ENCODE assay signal across 26 cellular contexts in the genomic region with DNA sequence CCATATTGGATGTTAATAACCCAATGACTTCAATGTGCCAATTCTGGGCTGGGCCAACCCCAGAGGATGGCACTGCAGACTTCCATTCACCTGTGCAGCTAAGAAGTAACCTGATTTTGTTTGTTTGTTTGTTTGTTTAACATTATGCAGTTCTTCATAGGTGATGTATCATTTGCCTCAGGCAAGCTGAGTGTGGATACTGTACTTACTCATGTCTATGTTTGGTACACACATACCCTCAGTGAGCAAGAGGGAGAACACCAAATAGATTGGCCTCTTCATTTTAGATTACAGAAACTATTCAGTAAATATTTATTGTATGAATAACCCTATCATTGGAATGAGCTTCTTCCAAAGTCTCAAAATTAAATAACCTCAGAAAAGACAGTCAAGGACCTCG.
DNase-seq lines count a peak whose midpoint lies in the region; ATAC-seq, FAIRE-seq and TF ChIP-seq lines count a peak whose summit lies in the region.
"Had no signal": no experiment of that assay in that cellular context is flagged by ENCODE, and none has a peak within 500 bp of the region (broad histone marks: within the 10 kb centered on the region; RNA-seq: fewer than 3 reads in every experiment).

No MANE protein-coding gene starts in this region.

- H3K27me3 ChIP-seq in mammary epithelial cell (ENCODE audit: insufficient read depth, low read length): no peaks in the 10 kb centered on the region
- no peaks in the 10 kb centered on the region for H3K27me3 ChIP-seq in breast epithelium
- no peaks in the 10 kb centered on the region for H3K27me3 ChIP-seq in PC-3 (ENCODE audit: low read length)
- H3K27me3 ChIP-seq in bronchial epithelial cell (ENCODE audit: control insufficient read depth, insufficient read depth, low read length): no peaks in the 10 kb centered on the region
- no peaks in the 10 kb centered on the region for H3K27me3 ChIP-seq in mesenchymal stem cell (ENCODE audit: control insufficient read depth in 1 of 2, insufficient read depth in 1 of 2, low read length in 2 of 2)
- H3K27me3 ChIP-seq: BLaER1 treated with 17β-estradiol and CSF1 and Interleukin-3, amounts not matched to agents 10 nM and 100 nM had no signal

- no peaks in the 10 kb centered on the region for H3K79me1 ChIP-seq in mesenchymal stem cell (replicated peaks; ENCODE audit: low read length, poor library complexity, severe bottlenecking)

- intact Hi-C loops in mammary epithelial cell (cut with micrococcal nuclease) (no loop called here), breast epithelium (cut with DNase I; ENCODE audit: low total_unique reads) (no loop called here), PC-3 (cut with micrococcal nuclease) (no loop called here)

- CTCF ChIA-PET in mammary epithelial cell (lab: Charles Lee; ENCODE audit: low non-redundant PET): no interaction called here
- CTCF ChIA-PET in PC-3 (lab: Charles Lee): interaction anchor here (0.7 kb wide), 1 partner anchor 48 kb away, joined by 3 read pairs; no protein-coding TSS in a partner anchor

- no peak overlapping the region for H2BK15ac ChIP-seq in mesenchymal stem cell (ENCODE audit: low read depth, poor library complexity, severe bottlenecking)

- no peak overlapping the region for H3K4me3 ChIP-seq in mammary epithelial cell (replicated peaks in 1 of 3; ENCODE audit: insufficient read depth in 1 of 3, low read depth in 2 of 3, low read length in 3 of 3)
- H3K4me3 ChIP-seq in breast epithelium: no peak overlapping the region
- H3K4me3 ChIP-seq in PC-3 (ENCODE audit: low read length): no peak overlapping the region
- H3K4me3 ChIP-seq in bronchial epithelial cell (ENCODE audit: low read depth, low read length): no peak overlapping the region
- H3K4me3 ChIP-seq in mesenchymal stem cell (ENCODE audit: insufficient read depth in 1 of 2, low read depth in 1 of 2, low read length in 2 of 2): no peak overlapping the region
- H3K4me3 ChIP-seq: A549; BLaER1 treated with 17β-estradiol and CSF1 and Interleukin-3, amounts not matched to agents 10 nM and 100 nM; GM12878 had no signal

- H3K14ac ChIP-seq in mesenchymal stem cell (ENCODE audit: low read length in 2 of 2): no peak overlapping the region

- no peak overlapping the region for H4K91ac ChIP-seq in mesenchymal stem cell (ENCODE audit: low read length)

- H3K79me2 ChIP-seq in mammary epithelial cell (ENCODE audit: insufficient read depth, low read length) (no peaks in the 10 kb centered on the region), PC-3 (ENCODE audit: low read length) (no peaks in the 10 kb centered on the region)

- WGBS in mammary epithelial cell (ENCODE audit: low coverage, missing lambda C conversion rate): 0% methylated on average over 1 of the region's 1 CpG
- WGBS in mesenchymal stem cell: no CpG with 5 or more reads among the region's 1 CpG

- no peak for FAIRE-seq in bronchial epithelial cell (lab: Jason Lieb, UNC)
- FAIRE-seq: A549, GM12878, GM12892, GM18507 had no signal

- H3K36me3 ChIP-seq in mammary epithelial cell (ENCODE audit: insufficient read depth, low read length) (no peaks in the 10 kb centered on the region), breast epithelium (no peaks in the 10 kb centered on the region), PC-3 (ENCODE audit: low read depth, low read length) (no peaks in the 10 kb centered on the region), bronchial epithelial cell (ENCODE audit: control insufficient read depth, insufficient read depth, low read length) (no peaks in the 10 kb centered on the region), mesenchymal stem cell (ENCODE audit: control insufficient read depth in 1 of 2, insufficient read depth in 2 of 2, low read depth in 1 of 2, low read length in 2 of 2) (no peaks in the 10 kb centered on the region)
- H3K36me3 ChIP-seq: BLaER1 treated with 17β-estradiol and CSF1 and Interleukin-3, amounts not matched to agents 10 nM and 100 nM had no signal

- no peak overlapping the region for H2BK12ac ChIP-seq in mesenchymal stem cell (ENCODE audit: low read length in 2 of 2)

- TF ChIP-seq POLR2A in breast epithelium (IDR thresholded peaks at IDR 0.05): no peak

- no peaks in the 10 kb centered on the region for H3K9me2 ChIP-seq in PC-3 (replicated peaks; ENCODE audit: low read length)

- no peak overlapping the region for H4K8ac ChIP-seq in mesenchymal stem cell (ENCODE audit: low read length)

- H3K27ac ChIP-seq in mammary epithelial cell (ENCODE audit: insufficient read depth, low read depth, low read length) (no peak overlapping the region), breast epithelium (no peak overlapping the region), PC-3 (ENCODE audit: low read length) (no peak overlapping the region), epithelial cell of prostate (no peak overlapping the region), mesenchymal stem cell (ENCODE audit: low read length, poor library complexity, severe bottlenecking) (no peak overlapping the region)
- H3K27ac ChIP-seq: 22Rv1; A549; BLaER1 treated with 17β-estradiol and CSF1 and Interleukin-3, amounts not matched to agents 10 nM and 100 nM; C4-2B had no signal

- no TSS peak for BruUV-seq in mammary epithelial cell (replicated peaks; lab: Mats Ljungman, UMichigan)
- no TSS peak for BruUV-seq in PC-3 (replicated peaks; lab: Mats Ljungman, UMichigan)

- in situ Hi-C loops in mammary epithelial cell (cut with MboI; ENCODE audit: low sequenced_read_pairs in 2 of 2): no loop called here

- no peak overlapping the region for H3K9ac ChIP-seq in mammary epithelial cell (ENCODE audit: insufficient read depth, low read length)
- no peak overlapping the region for H3K9ac ChIP-seq in PC-3 (ENCODE audit: low read length)
- no peak overlapping the region for H3K9ac ChIP-seq in mesenchymal stem cell (ENCODE audit: low read length)
- H3K9ac ChIP-seq: BLaER1 treated with 17β-estradiol and CSF1 and Interleukin-3, amounts not matched to agents 10 nM and 100 nM had no signal

- POLR2A ChIA-PET in PC-3 (lab: Charles Lee; ENCODE audit: unreplicated experiment): no interaction called here

- ATAC-seq in PC-3 (peak; percentile 50), HG03095 (IDR thresholded peaks at IDR 0.05; ENCODE audit: unreplicated experiment) (no peak)
- ATAC-seq: A549; CD8-positive, alpha-beta T cell; GM12878 had no signal

- no peak overlapping the region for H2BK5ac ChIP-seq in mesenchymal stem cell (ENCODE audit: low read depth, low read length, poor library complexity, severe bottlenecking)

- no peak for TF ChIP-seq CTCF in mammary epithelial cell (conservative IDR thresholded peaks at IDR 0.05 in 1 of 2, IDR thresholded peaks at IDR 0.05 in 1 of 2; ENCODE audit: extremely low read depth in 1 of 2, insufficient read depth in 1 of 2, low read depth in 1 of 2, low read length in 2 of 2)
- TF ChIP-seq CTCF in breast epithelium (IDR thresholded peaks at IDR 0.05): no peak
- no peak for TF ChIP-seq CTCF in PC-3 (conservative IDR thresholded peaks at IDR 0.05; ENCODE audit: low read depth, low read length)
- no peak for TF ChIP-seq CTCF in bronchial epithelial cell (IDR thresholded peaks at IDR 0.05; ENCODE audit: insufficient read depth, low read length, severe bottlenecking)

- no peak overlapping the region for H2AK5ac ChIP-seq in mesenchymal stem cell (ENCODE audit: low read length, severe bottlenecking)

- H3K4me1 ChIP-seq in mammary epithelial cell (ENCODE audit: insufficient read depth, low read length): no peaks in the 10 kb centered on the region
- no peaks in the 10 kb centered on the region for H3K4me1 ChIP-seq in breast epithelium
- no peaks in the 10 kb centered on the region for H3K4me1 ChIP-seq in PC-3 (ENCODE audit: insufficient read depth, low read length)
- no peaks in the 10 kb centered on the region for H3K4me1 ChIP-seq in mesenchymal stem cell (ENCODE audit: control insufficient read depth, insufficient read depth, low read depth, low read length)
- H3K4me1 ChIP-seq: A549; BLaER1 treated with 17β-estradiol and CSF1 and Interleukin-3, amounts not matched to agents 10 nM and 100 nM had no signal

- H3K4me2 ChIP-seq in mammary epithelial cell (ENCODE audit: insufficient read depth, low read depth, low read length): no peak overlapping the region
- no peak overlapping the region for H3K4me2 ChIP-seq in PC-3 (ENCODE audit: low read length)
- no peak overlapping the region for H3K4me2 ChIP-seq in mesenchymal stem cell (ENCODE audit: low read length, poor library complexity, severe bottlenecking)
- H3K4me2 ChIP-seq: A549; BLaER1 treated with 17β-estradiol and CSF1 and Interleukin-3, amounts not matched to agents 10 nM and 100 nM had no signal

- no peak overlapping the region for H2BK120ac ChIP-seq in mesenchymal stem cell (ENCODE audit: low read depth, low read length)

- H3K9me3 ChIP-seq in mammary epithelial cell (replicated peaks; ENCODE audit: insufficient read depth, low read length) (no peaks in the 10 kb centered on the region), breast epithelium (no peaks in the 10 kb centered on the region), PC-3 (ENCODE audit: low read length) (no peaks in the 10 kb centered on the region), mesenchymal stem cell (ENCODE audit: control insufficient read depth, low read length) (peaks cover 7% of the 10 kb centered on the region)
- H3K9me3 ChIP-seq: A549; BLaER1 treated with 17β-estradiol and CSF1 and Interleukin-3, amounts not matched to agents 10 nM and 100 nM had no signal

- H4K20me1 ChIP-seq in mammary epithelial cell (ENCODE audit: insufficient read depth, low read length) (no peaks in the 10 kb centered on the region), PC-3 (ENCODE audit: low read length) (no peaks in the 10 kb centered on the region)
- H4K20me1 ChIP-seq: BLaER1 treated with 17β-estradiol and CSF1 and Interleukin-3, amounts not matched to agents 10 nM and 100 nM had no signal

- H3K23ac ChIP-seq in mesenchymal stem cell (ENCODE audit: low read length in 2 of 2): no peak overlapping the region

- H3F3A ChIP-seq in PC-3 (ENCODE audit: low read length, unreplicated experiment): no peaks in the 10 kb centered on the region

- peak; percentile 3 for DNase-seq in mammary epithelial cell
- no peak for DNase-seq in breast epithelium (ENCODE audit: low spot score in 2 of 2)
- peak; percentile 9 for DNase-seq in PC-3
- DNase-seq in bronchial epithelial cell (ENCODE audit: low read depth): peak; percentile 51
- peak; percentile 5 for DNase-seq in epithelial cell of prostate (ENCODE audit: low read depth, low spot score)
- DNase-seq in SHP77 (lab: John Stamatoyannopoulos, UW): no peak
- DNase-seq in mesenchymal stem cell: no peak
- DNase-seq: AML-193; CD4-positive, alpha-beta T cell; CD8-positive, alpha-beta T cell; COR-L47; DMS 273 treated with DMSO at 0.1 percent for 48 hours; DMS153; DMS53; DMS79; DND-41; EL; GDM1 had no signal

- dilution Hi-C loops in mammary epithelial cell (cut with HindIII; ENCODE audit: low sequenced_read_pairs): no loop called here

- H2AFZ ChIP-seq in mammary epithelial cell (ENCODE audit: low read depth, low read length): no peak overlapping the region
- H2AFZ ChIP-seq in PC-3 (ENCODE audit: low read length): no peak overlapping the region
- H2AFZ ChIP-seq in mesenchymal stem cell (ENCODE audit: low read depth, low read length): no peak overlapping the region

- no peak overlapping the region for H3K4ac ChIP-seq in mesenchymal stem cell (ENCODE audit: low read depth in 1 of 2, low read length in 2 of 2)

- no peak overlapping the region for H3K18ac ChIP-seq in mesenchymal stem cell (ENCODE audit: low read depth in 1 of 2, low read length in 2 of 2)

Comparison
In these comparisons a context has a peak if more than half of its experiments do, and no peak if none do; other contexts are left out.
1. DNase-seq: peak in mammary epithelial cell (single experiment), PC-3 (single experiment), bronchial epithelial cell (single experiment) and epithelial cell of prostate (single experiment); none in breast epithelium (0 of 2), SHP77 (0 of 2) and mesenchymal stem cell (single experiment).